16 cellular contexts compared by ENCODE assay signal in genomic region chr2:168718622-168719021, GRCh38.
DNase-seq lines count a peak whose midpoint lies in the region; ATAC-seq, FAIRE-seq and TF ChIP-seq lines count a peak whose summit lies in the region.
"Had no signal": no experiment of that assay in that cellular context is flagged by ENCODE, and none has a peak within 500 bp of the region (broad histone marks: within the 10 kb centered on the region; RNA-seq: fewer than 3 reads in every experiment).

No MANE protein-coding gene starts in this region.

- H3K27ac Mint-ChIP-seq in Caco-2 (ENCODE audit: unreplicated experiment), result peak overlapping the region; percentile 46

- H3K4me1 Mint-ChIP-seq in Caco-2 (ENCODE audit: low read depth, unreplicated experiment), result peaks cover 17% of the 10 kb centered on the region

- H3K4me3 Mint-ChIP-seq in Caco-2 (ENCODE audit: unreplicated experiment), result no peak overlapping the region

- H3K27me3 Mint-ChIP-seq in Caco-2 (ENCODE audit: insufficient read depth, unreplicated experiment), result no peaks in the 10 kb centered on the region
- H3K27me3 Mint-ChIP-seq: CD4-positive, alpha-beta memory T cell had no signal

- H3K79me2 ChIP-seq in keratinocyte (ENCODE audit: control insufficient read depth, insufficient read depth, low read length), result no peaks in the 10 kb centered on the region

- no peaks in the 10 kb centered on the region for H3K9me1 ChIP-seq in keratinocyte (ENCODE audit: control insufficient read depth, extremely low read depth, insufficient read depth, low read length)

- peak overlapping the region; percentile 54 for H3K9ac ChIP-seq in keratinocyte (ENCODE audit: control insufficient read depth, extremely low read depth, insufficient read depth, low read length)

- H3K9me3 Mint-ChIP-seq in Caco-2 (ENCODE audit: unreplicated experiment), result no peaks in the 10 kb centered on the region
- H3K9me3 Mint-ChIP-seq: CD4-positive, alpha-beta memory T cell had no signal

- H3K36me3 ChIP-seq in Caco-2 (ENCODE audit: control insufficient read depth, insufficient read depth, low read length) (peaks cover 1% of the 10 kb centered on the region), bronchial epithelial cell (ENCODE audit: control insufficient read depth, insufficient read depth, low read length) (no peaks in the 10 kb centered on the region), keratinocyte (ENCODE audit: control insufficient read depth in 2 of 2, extremely low read depth in 1 of 2, insufficient read depth in 2 of 2, low read length in 2 of 2) (peaks cover 0 to 2% of the 10 kb centered on the region in 2 experiments), aorta (ENCODE audit: control insufficient read depth in 1 of 2, insufficient read depth in 2 of 2, low read length in 1 of 2) (no peaks in the 10 kb centered on the region)
- H3K36me3 ChIP-seq: BE2C had no signal

- no peaks in the 10 kb centered on the region for H4K20me1 ChIP-seq in keratinocyte (ENCODE audit: control insufficient read depth, extremely low read depth, insufficient read depth, low read length)

- DNase-seq in Caco-2 (no peak), HPDE6-E6E7 (ENCODE audit: extremely low spot score) (peak; percentile 54), bronchial epithelial cell (ENCODE audit: low read depth) (peak; percentile 94), keratinocyte (ENCODE audit: low read depth, low spot score) (peak; percentile 42), aorta (no peak), cerebellar nuclear complex (lab: John Stamatoyannopoulos, UW) (no peak)
- DNase-seq: BE2C; CD4-positive, alpha-beta memory T cell; COR-L47; GDM1 had no signal

- POLR2A ChIA-PET in Caco-2 (lab: Charles Lee), result no interaction called here

- H3K4me1 ChIP-seq in Caco-2 (no peaks in the 10 kb centered on the region), keratinocyte (ENCODE audit: control insufficient read depth, extremely low read depth, insufficient read depth, low read length) (peaks cover 25% of the 10 kb centered on the region), aorta (ENCODE audit: control insufficient read depth in 1 of 2, insufficient read depth in 2 of 2, low read length in 2 of 2) (peaks cover 0 to 2% of the 10 kb centered on the region in 2 donors)
- H3K4me1 ChIP-seq: BE2C had no signal

- CTCF ChIA-PET in Caco-2 (lab: Charles Lee), result no interaction called here

- WGBS in aorta, 2 donors, result 44 to 53% methylated on average over 2 of the region's 2 CpGs

- BruUV-seq in Caco-2 (replicated peaks; lab: Mats Ljungman, UMichigan), result no TSS peak

- FAIRE-seq in bronchial epithelial cell (lab: Jason Lieb, UNC) (peak; percentile 76), keratinocyte (lab: Jason Lieb, UNC) (peak; percentile 87)
- FAIRE-seq: A204.1, GM12892, K562 had no signal

- peak overlapping the region; percentile 23 for H2AFZ ChIP-seq in keratinocyte (ENCODE audit: control insufficient read depth, low read length)

- H3K27me3 ChIP-seq in Caco-2 (replicated peaks; ENCODE audit: control insufficient read depth, insufficient read depth, low read length) (no peaks in the 10 kb centered on the region), bronchial epithelial cell (ENCODE audit: control insufficient read depth, insufficient read depth, low read length) (no peaks in the 10 kb centered on the region), keratinocyte (ENCODE audit: control insufficient read depth, extremely low read depth, insufficient read depth, low read length) (no peaks in the 10 kb centered on the region), aorta (ENCODE audit: control insufficient read depth in 1 of 2, insufficient read depth in 2 of 2, low read length in 1 of 2) (no peaks in the 10 kb centered on the region)
- H3K27me3 ChIP-seq: BE2C had no signal

- H3K4me2 ChIP-seq in keratinocyte (ENCODE audit: control insufficient read depth, extremely low read depth, insufficient read depth, low read depth, low read length), result peak overlapping the region; percentile 80

- H3K27ac ChIP-seq in keratinocyte (ENCODE audit: control insufficient read depth, insufficient read depth, low read length) (peak overlapping the region; percentile 84), aorta (ENCODE audit: low read depth in 1 of 2, low read length in 2 of 2) (no peak overlapping the region)
- H3K27ac ChIP-seq: C4-2B had no signal

- ATAC-seq in aorta (ENCODE audit: low FRiP score) (no peak), GM18520 (IDR thresholded peaks at IDR 0.05; ENCODE audit: unreplicated experiment) (no peak)
- ATAC-seq: HCT116, K562 had no signal

- no peak for TF ChIP-seq CTCF in Caco-2 (IDR thresholded peaks at IDR 0.05; ENCODE audit: insufficient read depth in 1 of 2, low read depth in 1 of 2, low read length in 1 of 2, severe bottlenecking in 1 of 2, unreplicated experiment in 1 of 2)
- TF ChIP-seq CTCF in bronchial epithelial cell (IDR thresholded peaks at IDR 0.05; ENCODE audit: insufficient read depth, low read length, severe bottlenecking), result no peak
- TF ChIP-seq CTCF in keratinocyte (optimal IDR thresholded peaks at IDR 0.05 in 1 of 3, IDR thresholded peaks at IDR 0.05 in 1 of 3, conservative IDR thresholded peaks at IDR 0.05 in 1 of 3; ENCODE audit: extremely low read depth in 1 of 3, insufficient read depth in 2 of 3, low read length in 3 of 3), result no peak

- peaks cover 26% of the 10 kb centered on the region for H3K36me3 Mint-ChIP-seq in Caco-2 (ENCODE audit: insufficient read depth, unreplicated experiment)

- H3K9me3 ChIP-seq in Caco-2 (peaks cover 3% of the 10 kb centered on the region; the same call in 1 of the 2 replicates), keratinocyte (ENCODE audit: control insufficient read depth, low read depth, low read length) (no peaks in the 10 kb centered on the region), aorta (ENCODE audit: control insufficient read depth, low read length) (peaks cover 4% of the 10 kb centered on the region)
- H3K9me3 ChIP-seq: BE2C had no signal

- no peak overlapping the region for H3K4me3 ChIP-seq in Caco-2 (ENCODE audit: low read depth, low read length)
- H3K4me3 ChIP-seq in bronchial epithelial cell (ENCODE audit: low read depth, low read length), result no peak overlapping the region
- peak overlapping the region in 1 of 3 experiments; percentile 48 for H3K4me3 ChIP-seq in keratinocyte (ENCODE audit: control insufficient read depth in 2 of 3, extremely low read depth in 1 of 3, insufficient read depth in 2 of 3, low read depth in 1 of 3, low read length in 3 of 3)
- no peak overlapping the region for H3K4me3 ChIP-seq in aorta (ENCODE audit: low read length in 2 of 2)
- H3K4me3 ChIP-seq: K562 had no signal

- intact Hi-C loops in Caco-2 (cut with micrococcal nuclease; ENCODE audit: unreplicated experiment) (no loop called here), aorta (cut with DNase I) (no loop called here)

- dilution Hi-C loops in keratinocyte (cut with MboI; ENCODE audit: extremely low pct_ligation_motif_present, low sequenced_read_pairs), result no loop called here

Comparison
In these comparisons a context has a peak if more than half of its experiments do, and no peak if none do; other contexts are left out.
1. DNase-seq: peak in HPDE6-E6E7 (single experiment), bronchial epithelial cell (single experiment) and keratinocyte (single experiment); none in Caco-2 (0 of 2), aorta (0 of 2) and cerebellar nuclear complex (0 of 2).